ENCODE assay signal across 8 cellular contexts in the genomic region with DNA sequence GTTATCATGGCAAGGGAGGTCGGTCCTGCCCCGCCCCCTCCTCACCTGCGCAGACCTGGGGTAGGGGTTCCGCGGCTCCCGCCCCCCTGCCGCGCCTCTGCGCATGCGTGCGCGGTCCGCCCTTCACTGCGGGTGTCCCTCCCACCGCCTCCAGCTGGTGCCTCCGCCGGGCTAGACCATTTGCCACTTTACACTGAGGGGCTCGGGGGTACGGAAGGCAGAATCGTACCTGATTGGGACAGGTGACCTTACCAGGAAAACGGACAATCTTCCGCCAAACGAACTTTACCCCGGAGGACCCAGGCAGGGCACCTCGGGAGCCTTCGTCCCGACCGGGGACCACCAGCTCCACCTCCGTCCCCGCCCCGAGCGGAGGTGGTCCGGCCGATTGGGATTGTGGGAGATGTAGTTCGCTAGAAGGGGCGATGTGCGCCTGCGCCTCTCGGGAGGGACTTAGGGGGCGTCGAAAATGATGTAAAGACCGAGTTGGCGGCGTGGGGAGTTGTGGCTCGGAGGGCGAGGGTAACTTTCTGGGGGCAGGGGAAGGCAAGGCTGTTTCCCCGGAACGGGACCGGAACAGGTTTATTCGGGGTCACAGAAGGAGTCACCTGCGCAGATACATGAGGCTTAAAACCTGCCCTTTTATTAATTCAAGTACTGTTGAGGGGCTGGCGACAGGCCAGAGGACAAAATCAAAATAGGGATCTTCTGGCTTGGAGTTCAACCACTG. TPM values are rescaled to one million over a fixed set of nuclear protein-coding genes. Genes with fewer than 3 reads are reported as not detected.
DNase-seq lines count a peak whose midpoint lies in the region; ATAC-seq and TF ChIP-seq lines count a peak whose summit lies in the region.

A gene with protein sequence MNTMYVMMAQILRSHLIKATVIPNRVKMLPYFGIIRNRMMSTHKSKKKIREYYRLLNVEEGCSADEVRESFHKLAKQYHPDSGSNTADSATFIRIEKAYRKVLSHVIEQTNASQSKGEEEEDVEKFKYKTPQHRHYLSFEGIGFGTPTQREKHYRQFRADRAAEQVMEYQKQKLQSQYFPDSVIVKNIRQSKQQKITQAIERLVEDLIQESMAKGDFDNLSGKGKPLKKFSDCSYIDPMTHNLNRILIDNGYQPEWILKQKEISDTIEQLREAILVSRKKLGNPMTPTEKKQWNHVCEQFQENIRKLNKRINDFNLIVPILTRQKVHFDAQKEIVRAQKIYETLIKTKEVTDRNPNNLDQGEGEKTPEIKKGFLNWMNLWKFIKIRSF (minus strand): TSS at position 344 of the 730 bp plus-strand sequence. CDS start 2,323 bp downstream, outside the sequence.

- peak within 1 kb of the TSS; percentile 95 for H3K4me3 Mint-ChIP-seq in chondrocyte (ENCODE audit: unreplicated experiment)

- no peaks in the 10 kb centered on the region for H3K36me3 Mint-ChIP-seq in chondrocyte (ENCODE audit: low read depth)

- peak; percentile 97 for DNase-seq in AG20443 (ENCODE audit: low spot score)
- DNase-seq in NCI-H446 treated with DMSO at 0.1 percent for 48 hours (lab: John Stamatoyannopoulos, UW) = peak; percentile 91
- peak; percentile 92 for DNase-seq in activated CD4-positive, alpha-beta T cell treated with anti-CD3 and anti-CD28 coated beads for 1 hour
- DNase-seq in chondrocyte (ENCODE audit: low spot score) = peak; percentile 97
- peak; percentile 45 for DNase-seq in kidney epithelial cell (ENCODE audit: low read depth)
- peak; percentile 86 to 91 for DNase-seq in stimulated activated CD4-positive, alpha-beta T cell treated with anti-CD3 and anti-CD28 coated beads, Interleukin-15, amount 100 ng/mL, for 48 hours (ENCODE audit: low read depth in 2 of 2)

- H3K4me1 Mint-ChIP-seq in chondrocyte (ENCODE audit: low read depth) = peaks cover 15% of the 10 kb centered on the region

- peak within 1 kb of the TSS; percentile 96 for H3K27ac Mint-ChIP-seq in chondrocyte (ENCODE audit: unreplicated experiment)

- H3K4me3 ChIP-seq in kidney epithelial cell (ENCODE audit: low read depth, low read length) = peak within 1 kb of the TSS; percentile 78

- TF ChIP-seq CTCF in chondrocyte (IDR thresholded peaks at IDR 0.05) (no peak), kidney epithelial cell (IDR thresholded peaks at IDR 0.05; ENCODE audit: insufficient read depth, low read length, poor library complexity, severe bottlenecking) (no peak)

- H3K36me3 ChIP-seq in kidney epithelial cell (ENCODE audit: control insufficient read depth, insufficient read depth, low read length) = no peaks in the 10 kb centered on the region

- no peaks in the 10 kb centered on the region for H3K9me3 Mint-ChIP-seq in chondrocyte (ENCODE audit: low read depth)

- ATAC-seq in GM19035 (IDR thresholded peaks at IDR 0.05; ENCODE audit: unreplicated experiment) = peak; percentile 97
- ATAC-seq in HG03342 (IDR thresholded peaks at IDR 0.05; ENCODE audit: unreplicated experiment) = peak; percentile 96

- peaks cover 7% of the 10 kb centered on the region for H3K27me3 Mint-ChIP-seq in chondrocyte (ENCODE audit: low read depth)

- no peaks in the 10 kb centered on the region for H3K27me3 ChIP-seq in kidney epithelial cell (ENCODE audit: control insufficient read depth, insufficient read depth, low read length)

RNA-seq across cellular contexts. Expression of the gene that starts here (rescaled TPM):
- total RNA-seq in chondrocyte = 2.4 to 3.5 TPM (median 2.6 TPM) in 3 replicates
- total RNA-seq in kidney epithelial cell = 2.4 and 3.1 TPM in 2 replicates

Comparison
In these comparisons a context has a peak if more than half of its experiments do, and no peak if none do; other contexts are left out.
1. Peak in every context shown above with its lines: DNase-seq, ATAC-seq and H3K4me3 ChIP-seq.
2. DNase-seq: peak in every context shown above with its lines; median percentile 97 in AG20443; 97 in chondrocyte; 92 in activated CD4-positive, alpha-beta T cell treated with anti-CD3 and anti-CD28 coated beads for 1 hour; 91 in NCI-H446 treated with DMSO at 0.1 percent for 48 hours; 88 in stimulated activated CD4-positive, alpha-beta T cell treated with anti-CD3 and anti-CD28 coated beads, Interleukin-15, amount 100 ng/mL, for 48 hours; 45 in kidney epithelial cell.